ENCODE assay signal across 10 cellular contexts in the genomic region with DNA sequence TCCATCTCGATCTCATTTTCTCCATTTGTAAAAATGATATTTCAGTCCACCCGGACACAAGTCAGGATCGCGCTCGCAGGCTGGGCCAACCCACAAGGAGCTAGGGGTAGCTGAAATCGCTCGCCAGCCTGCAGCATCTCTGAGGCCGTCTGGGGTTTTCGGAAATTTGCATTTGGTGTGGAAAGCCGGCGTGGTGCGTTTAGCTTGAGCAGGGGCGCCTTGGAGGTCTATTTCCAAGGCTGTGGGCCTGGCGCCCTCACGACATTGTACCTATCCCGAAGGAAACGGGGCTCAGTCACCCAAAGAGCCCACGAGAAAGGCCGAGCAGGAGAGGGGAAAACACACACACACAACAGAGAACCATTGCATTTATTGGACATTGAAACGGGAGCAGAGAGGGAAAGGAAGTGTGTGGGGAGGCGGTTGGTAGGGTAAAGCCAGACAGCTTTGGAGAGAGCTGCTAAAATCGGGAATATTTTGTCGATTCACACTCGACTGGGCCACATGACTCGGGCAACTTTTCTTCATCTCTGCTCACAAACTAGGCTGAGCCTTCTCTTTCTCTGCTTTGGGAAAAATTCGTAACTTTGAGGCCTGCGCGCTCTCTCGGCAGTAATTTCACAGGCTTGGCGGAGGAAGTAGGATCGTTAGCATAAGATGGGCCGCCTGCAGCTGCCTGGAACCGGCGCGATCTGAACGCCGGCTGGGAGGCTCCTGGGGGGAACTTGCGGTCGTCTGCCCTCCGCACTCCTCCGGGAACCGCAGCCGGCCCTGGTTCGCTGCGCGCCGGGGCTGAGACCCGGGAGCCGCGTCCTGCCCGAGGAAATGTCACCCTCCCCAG. TPM values are rescaled to one million over a fixed set of nuclear protein-coding genes. Genes with fewer than 3 reads are reported as not detected.
DNase-seq lines count a peak whose midpoint lies in the region; ATAC-seq and TF ChIP-seq lines count a peak whose summit lies in the region.
"Had no signal": no experiment of that assay in that cellular context is flagged by ENCODE, and none has a peak within 500 bp of the region (broad histone marks: within the 10 kb centered on the region; RNA-seq: fewer than 3 reads in every experiment).

No MANE protein-coding gene starts in this region.

- in situ Hi-C loops in GM23248 (cut with MboI), result loop anchor here (5.0 to 10.0 kb wide), 3 partner anchors 509 to 1019 kb away; no protein-coding TSS in a partner anchor

- no peaks in the 10 kb centered on the region for H4K20me1 ChIP-seq in GM23248 (ENCODE audit: insufficient read depth)

- DNase-seq in GM23248 (peak; percentile 71), NCI-H345 treated with DMSO at 0.1 percent for 48 hours (lab: John Stamatoyannopoulos, UW; ENCODE audit: unreplicated experiment) (peak; percentile 28), esophagus muscularis mucosa (ENCODE audit: extremely low spot score) (no peak), NCI-H446 treated with DMSO at 0.1 percent for 48 hours (lab: John Stamatoyannopoulos, UW) (no peak)
- no peak for DNase-seq in central memory CD4-positive, alpha-beta T cell
- DNase-seq: SIG-M5 had no signal

- H3K27ac ChIP-seq in GM23248 (peak overlapping the region; percentile 97), esophagus muscularis mucosa (replicated peaks in 1 of 4) (peak overlapping the region; percentile 56 to 78 (median 71)), rectal smooth muscle tissue (ENCODE audit: low read depth, low read length) (peak overlapping the region; percentile 91)

- no peaks in the 10 kb centered on the region for H3K9me3 ChIP-seq in GM23248 (ENCODE audit: low read depth)
- no peaks in the 10 kb centered on the region for H3K9me3 ChIP-seq in esophagus muscularis mucosa

- H3K4me1 ChIP-seq in GM23248 (ENCODE audit: insufficient read depth), result peaks cover 27% of the 10 kb centered on the region
- peaks cover 15 to 56% (median 32%) of the 10 kb centered on the region in 4 donors for H3K4me1 ChIP-seq in esophagus muscularis mucosa
- H3K4me1 ChIP-seq in rectal smooth muscle tissue (ENCODE audit: control insufficient read depth, insufficient read depth, low read length), result peaks cover 6% of the 10 kb centered on the region

- TF ChIP-seq EP300 in esophagus muscularis mucosa (IDR thresholded peaks at IDR 0.05), result no peak

- no peak for TF ChIP-seq POLR2A in esophagus muscularis mucosa (IDR thresholded peaks at IDR 0.05; ENCODE audit: low read depth)

- H3K4me3 ChIP-seq in GM23248 (peak overlapping the region; percentile 90), esophagus muscularis mucosa (peak overlapping the region; percentile 52 to 61 (median 53)), rectal smooth muscle tissue (ENCODE audit: low read length) (peak overlapping the region; percentile 71)

- 4 to 6% methylated on average over 51 of the region's 51 CpGs for WGBS in GM23248 (ENCODE audit: low coverage in 1 of 2, low lambda C conversion rate in 2 of 2, missing lambda C conversion rate in 2 of 2), 2 experiments
- WGBS in esophagus muscularis mucosa, result 35% methylated on average over 39 of the region's 51 CpGs

- H3F3A ChIP-seq in GM23248 (ENCODE audit: insufficient read depth), result peaks cover 43% of the 10 kb centered on the region

- intact Hi-C loops in esophagus muscularis mucosa (cut with DNase I), result loop anchor here (1.0 to 5.0 kb wide), 5 partner anchors 329 to 689 kb away; no protein-coding TSS in a partner anchor

- peaks cover 65% of the 10 kb centered on the region for H3K79me2 ChIP-seq in GM23248 (ENCODE audit: insufficient read depth)

- ATAC-seq in HG03520 (IDR thresholded peaks at IDR 0.05; ENCODE audit: unreplicated experiment) (no peak), HG03095 (IDR thresholded peaks at IDR 0.05; ENCODE audit: unreplicated experiment) (no peak)
- ATAC-seq: left lobe of liver had no signal

- H2AFZ ChIP-seq in GM23248, result peak overlapping the region; percentile 68

- H3K36me3 ChIP-seq in GM23248 (ENCODE audit: low read depth) (no peaks in the 10 kb centered on the region), esophagus muscularis mucosa (no peaks in the 10 kb centered on the region), rectal smooth muscle tissue (ENCODE audit: control insufficient read depth, insufficient read depth, low read length) (no peaks in the 10 kb centered on the region)

- H3K27me3 ChIP-seq in GM23248 (replicated peaks; ENCODE audit: insufficient read depth), result no peaks in the 10 kb centered on the region
- peaks cover 0 to 100% (median 82%) of the 10 kb centered on the region in 4 donors for H3K27me3 ChIP-seq in esophagus muscularis mucosa
- H3K27me3 ChIP-seq in rectal smooth muscle tissue (ENCODE audit: control insufficient read depth, insufficient read depth, low read length), result peaks cover 11% of the 10 kb centered on the region

- peak overlapping the region; percentile 97 for H3K9ac ChIP-seq in GM23248
- H3K9ac ChIP-seq in rectal smooth muscle tissue (ENCODE audit: low read length), result peak overlapping the region; percentile 1

- H3K9me2 ChIP-seq in GM23248 (ENCODE audit: insufficient read depth), result no peaks in the 10 kb centered on the region

- TF ChIP-seq CTCF in esophagus muscularis mucosa (IDR thresholded peaks at IDR 0.05), result no peak

- peak overlapping the region; percentile 97 for H3K4me2 ChIP-seq in GM23248 (ENCODE audit: unreplicated experiment)

RNA-seq across cellular contexts. Expression of a gene that starts 1.1 kb away (rescaled TPM):
- total RNA-seq in GM23248 (2014; rRNA removed; shearing (Covaris generic)), result 23.4 and 27.8 TPM in 2 replicates
- 18.0 and 19.7 TPM in 2 replicates for polyA plus RNA-seq in GM23248 (2016; fragmentation: Nextera tagmentation; extraction: Ambion mirVana)
- total RNA-seq in esophagus muscularis mucosa, result 1 to 10 TPM; 3.7 to 4.8 (median 4.3) TPM
- total RNA-seq: left lobe of liver had no signal

RNA-seq across cellular contexts. Expression of a gene that starts 5.9 kb away (rescaled TPM):
- total RNA-seq in GM23248 (2014; rRNA removed; shearing (Covaris generic)), result 4.2 and 7.0 TPM in 2 replicates
- polyA plus RNA-seq in GM23248 (2016; fragmentation: Nextera tagmentation; extraction: Ambion mirVana), result 5.7 and 7.2 TPM in 2 replicates
- 1 to 10 TPM in 1 of 4 donors, under 1 TPM in 3; 0.83 to 2.2 (median 0.99) TPM for total RNA-seq in esophagus muscularis mucosa
- total RNA-seq: left lobe of liver had no signal

RNA-seq across cellular contexts. Expression of a gene that starts 11.8 kb away (rescaled TPM):
- total RNA-seq in GM23248 (2014; rRNA removed; shearing (Covaris generic)), result 17.2 and 23.5 TPM in 2 replicates
- polyA plus RNA-seq in GM23248 (2016; fragmentation: Nextera tagmentation; extraction: Ambion mirVana), result 10.9 and 16.0 TPM in 2 replicates
- total RNA-seq in esophagus muscularis mucosa, result under 1 TPM in 2 of 4 donors, not detected in 2; 0.42 to 0.50 TPM
- total RNA-seq: left lobe of liver had no signal

RNA-seq across cellular contexts. Expression of a gene that starts 21.3 kb away (rescaled TPM):
- 28.4 and 31.6 TPM in 2 replicates for total RNA-seq in GM23248 (2014; rRNA removed; shearing (Covaris generic))
- polyA plus RNA-seq in GM23248 (2016; fragmentation: Nextera tagmentation; extraction: Ambion mirVana), result 27.7 and 30.0 TPM in 2 replicates
- total RNA-seq in esophagus muscularis mucosa, result not detected
- total RNA-seq: left lobe of liver had no signal

RNA-seq across cellular contexts. Expression of a gene that starts 23.0 kb away (rescaled TPM):
- total RNA-seq in GM23248 (2014; rRNA removed; shearing (Covaris generic)), result 2.5 and 7.8 TPM in 2 replicates
- polyA plus RNA-seq in GM23248 (2016; fragmentation: Nextera tagmentation; extraction: Ambion mirVana), result 0.54 and 1.4 TPM in 2 replicates
- total RNA-seq in esophagus muscularis mucosa, result 1 to 10 TPM in 2 of 4 donors, under 1 TPM in 2; 0.66 to 2.9 (median 1.9) TPM
- total RNA-seq: left lobe of liver had no signal

Comparison
In these comparisons a context has a peak if more than half of its experiments do, and no peak if none do; other contexts are left out.
1. DNase-seq: peak in GM23248 (single experiment) and NCI-H345 treated with DMSO at 0.1 percent for 48 hours (single experiment); none in esophagus muscularis mucosa (single experiment), central memory CD4-positive, alpha-beta T cell (single experiment) and NCI-H446 treated with DMSO at 0.1 percent for 48 hours (single experiment).
2. RNA of a gene that starts 11.8 kb away (total RNA-seq): 17.2 to 23.5 TPM in GM23248; 0.42 to 0.50 TPM in esophagus muscularis mucosa; every median in the first group is over 10 times any median in the second.
3. Peak in every context shown above with its lines, with median percentiles within 50 percentile points of each other: H3K27ac ChIP-seq and H3K4me3 ChIP-seq.